ENCODE assay signal across 25 cellular contexts in genomic region chr10:16853809-16854208, GRCh38.
"Had no signal": no experiment of that assay in that cellular context is flagged by ENCODE, and none has a peak within 500 bp of the region (broad histone marks: within the 10 kb centered on the region; RNA-seq: fewer than 3 reads in every experiment).

No MANE protein-coding gene starts in this region.

- H3K4me1 ChIP-seq: colonic mucosa, esophagus muscularis mucosa, left lung, stomach had no signal

- H3K36me3 ChIP-seq: colonic mucosa, esophagus muscularis mucosa, heart right ventricle, left lung, neutrophil, pancreas, stomach, thyroid gland had no signal

- H3K27ac Mint-ChIP-seq: dendritic cell treated with granulocyte-macrophage colony-stimulating factor and Interleukin-4, amounts not matched to agents 40 ng/mL and 50 ng/mL, for 4 days; endodermal cell; naive thymus-derived CD4-positive, alpha-beta T cell had no signal

- H3K9me3 Mint-ChIP-seq: dendritic cell treated with granulocyte-macrophage colony-stimulating factor and Interleukin-4, amounts not matched to agents 40 ng/mL and 50 ng/mL, for 4 days; endodermal cell; naive thymus-derived CD4-positive, alpha-beta T cell had no signal

- H3K4me1 Mint-ChIP-seq: naive thymus-derived CD4-positive, alpha-beta T cell had no signal

- FAIRE-seq: islet of Langerhans, pancreas, small intestine had no signal

- H3K4me3 ChIP-seq: colonic mucosa, esophagus muscularis mucosa, heart right ventricle, left lung, pancreas, stomach, thyroid gland had no signal

- ATAC-seq: heart right ventricle; left cardiac atrium; naive thymus-derived CD4-positive, alpha-beta T cell had no signal

- H3K4me3 Mint-ChIP-seq: dendritic cell treated with granulocyte-macrophage colony-stimulating factor and Interleukin-4, amounts not matched to agents 40 ng/mL and 50 ng/mL, for 4 days; endodermal cell; naive thymus-derived CD4-positive, alpha-beta T cell had no signal

- DNase-seq: colonic mucosa; effector CD8-positive, alpha-beta T cell; endodermal cell; glutamatergic neuron; heart right ventricle; hippocampal formation; left cardiac atrium; left lung; midbrain; naive thymus-derived CD4-positive, alpha-beta T cell; pancreas; stimulated activated CD4-positive, alpha-beta T cell treated with anti-CD3 and anti-CD28 coated beads, Interleukin-12 subunit alpha, Interleukin-12 subunit beta, amount 100 ng/mL, for 4 hours; stimulated activated CD4-positive, alpha-beta T cell treated with anti-CD3 and anti-CD28 coated beads, Interleukin-1b, Interleukin-23, amount 100 ng/mL, for 48 hours; stimulated activated CD4-positive, alpha-beta T cell treated with anti-CD3 and anti-CD28 coated beads, Interleukin-4, amount 100 ng/mL, for 1 hour; stimulated activated CD8-positive, alpha-beta memory T cell treated with anti-CD3 and anti-CD28 coated beads, Interleukin-4, amount 100 ng/mL, for 48 hours; stimulated activated naive CD4-positive, alpha-beta T cell treated with Interleukin-2 at 50 U/mL for 16 hours; stomach; thyroid gland; trophoblast cell had no signal

- H3K27me3 ChIP-seq: colonic mucosa, esophagus muscularis mucosa, foreskin keratinocyte, heart right ventricle, left lung, neutrophil, pancreas, stomach, thyroid gland had no signal

- H3K27ac ChIP-seq: colonic mucosa, esophagus muscularis mucosa, foreskin keratinocyte, heart right ventricle, left lung, neutrophil, pancreas, stomach, thyroid gland had no signal

- H3K9me3 ChIP-seq: colonic mucosa, esophagus muscularis mucosa, heart right ventricle, left lung, neutrophil, pancreas, stomach, thyroid gland had no signal
